Comparison of ENCODE assay signal across 8 cellular contexts in the genomic region with DNA sequence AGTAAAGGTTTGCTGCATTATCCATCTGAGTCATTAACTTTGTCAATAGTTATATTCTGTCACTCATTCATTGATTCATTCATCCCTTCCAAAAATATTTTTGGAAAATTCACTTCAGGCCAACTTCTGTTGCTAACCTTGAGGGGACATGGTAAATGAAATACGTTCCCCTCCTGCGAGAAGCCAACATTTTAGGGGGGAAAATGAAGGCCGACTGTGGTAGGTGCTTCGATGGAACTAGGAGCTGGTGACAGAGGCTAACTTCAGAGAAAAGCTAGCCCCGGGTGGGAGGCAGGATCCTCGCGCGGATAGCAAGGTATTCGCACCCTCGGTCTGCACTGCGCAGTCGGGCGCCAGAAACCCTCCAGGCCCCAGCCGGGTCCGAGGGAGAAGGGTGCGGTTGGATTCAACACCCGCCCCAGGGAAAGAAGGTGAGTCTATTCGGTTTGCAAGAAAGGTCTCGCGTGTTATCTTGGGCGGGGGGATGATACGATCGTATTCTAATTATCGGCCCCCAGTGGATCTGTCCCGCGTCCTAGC. TPM values are rescaled to one million over a fixed set of nuclear protein-coding genes. Genes with fewer than 3 reads are reported as not detected.
A peak's percentile ranks its signal among the peaks of the same experiment; 100 is the strongest.
DNase-seq lines count a peak whose midpoint lies in the region; ATAC-seq lines count a peak whose summit lies in the region.

No MANE protein-coding gene starts in this region.

- no peaks in the 10 kb centered on the region for H3K36me3 Mint-ChIP-seq in activated T-cell treated with anti-CD3 and anti-CD28 coated beads, Interleukin-2, amount 50 U/mL, for 4 hours (ENCODE audit: insufficient read depth)
- H3K36me3 Mint-ChIP-seq in activated naive CD4-positive, alpha-beta T cell treated with anti-CD3 and anti-CD28 coated beads, Interleukin-2, amount 50 U/mL, for 24 hours = peaks cover 4% of the 10 kb centered on the region

- peaks cover 30% of the 10 kb centered on the region for H3K4me1 Mint-ChIP-seq in activated T-cell treated with anti-CD3 and anti-CD28 coated beads, Interleukin-2, amount 50 U/mL, for 4 hours (ENCODE audit: low read depth)
- H3K4me1 Mint-ChIP-seq in activated naive CD4-positive, alpha-beta T cell treated with anti-CD3 and anti-CD28 coated beads, Interleukin-2, amount 50 U/mL, for 24 hours = peaks cover 38% of the 10 kb centered on the region

- peak overlapping the region; percentile 99 for H3K4me3 ChIP-seq in iPS-11a (ENCODE audit: low read depth, low read length)

- peak in 1 of 2 donors; percentile 17 for ATAC-seq in activated T-cell treated with anti-CD3 and anti-CD28 coated beads, Interleukin-2, amount 50 U/mL, for 4 hours
- peak; percentile 34 for ATAC-seq in HG03354 (IDR thresholded peaks at IDR 0.05; ENCODE audit: poor library complexity, severe bottlenecking, unreplicated experiment)

- DNase-seq in activated T-cell treated with anti-CD3 and anti-CD28 coated beads, Interleukin-2, amount 50 U/mL, for 4 hours = no peak
- DNase-seq in activated T-cell treated with anti-CD3 and anti-CD28 coated beads for 4 hours (no peak), dedifferentiated amniotic fluid mesenchymal stem cell (ENCODE audit: extremely low spot score) (no peak), AML-193 (lab: John Stamatoyannopoulos, UW) (no peak)
- DNase-seq in stimulated activated CD8-positive, alpha-beta memory T cell treated with anti-CD3 and anti-CD28 coated beads, Interleukin-4, amount 100 ng/mL, for 24 hours (ENCODE audit: low read depth) = peak; percentile 1

- peak overlapping the region; percentile 97 for H3K4me3 Mint-ChIP-seq in activated T-cell treated with anti-CD3 and anti-CD28 coated beads, Interleukin-2, amount 50 U/mL, for 4 hours
- peak overlapping the region; percentile 98 for H3K4me3 Mint-ChIP-seq in activated naive CD4-positive, alpha-beta T cell treated with anti-CD3 and anti-CD28 coated beads, Interleukin-2, amount 50 U/mL, for 24 hours

- H3K27me3 Mint-ChIP-seq in activated T-cell treated with anti-CD3 and anti-CD28 coated beads, Interleukin-2, amount 50 U/mL, for 4 hours (ENCODE audit: low read depth) = peaks cover 14% of the 10 kb centered on the region
- H3K27me3 Mint-ChIP-seq in activated naive CD4-positive, alpha-beta T cell treated with anti-CD3 and anti-CD28 coated beads, Interleukin-2, amount 50 U/mL, for 24 hours = peaks cover 7% of the 10 kb centered on the region

- H3K27ac Mint-ChIP-seq in activated naive CD4-positive, alpha-beta T cell treated with anti-CD3 and anti-CD28 coated beads, Interleukin-2, amount 50 U/mL, for 24 hours = peak overlapping the region; percentile 99

- no peaks in the 10 kb centered on the region for H3K9me3 Mint-ChIP-seq in activated T-cell treated with anti-CD3 and anti-CD28 coated beads, Interleukin-2, amount 50 U/mL, for 4 hours
- H3K9me3 Mint-ChIP-seq in activated naive CD4-positive, alpha-beta T cell treated with anti-CD3 and anti-CD28 coated beads, Interleukin-2, amount 50 U/mL, for 24 hours = no peaks in the 10 kb centered on the region

RNA-seq across cellular contexts. Expression of a gene that starts 0.6 kb away (rescaled TPM):
- total RNA-seq in activated T-cell treated with anti-CD3 and anti-CD28 coated beads, Interleukin-2, amount 50 U/mL, for 4 hours = 10 to 100 TPM; 55.8 to 73.9 (median 71.9) TPM
